In the genomic region with DNA sequence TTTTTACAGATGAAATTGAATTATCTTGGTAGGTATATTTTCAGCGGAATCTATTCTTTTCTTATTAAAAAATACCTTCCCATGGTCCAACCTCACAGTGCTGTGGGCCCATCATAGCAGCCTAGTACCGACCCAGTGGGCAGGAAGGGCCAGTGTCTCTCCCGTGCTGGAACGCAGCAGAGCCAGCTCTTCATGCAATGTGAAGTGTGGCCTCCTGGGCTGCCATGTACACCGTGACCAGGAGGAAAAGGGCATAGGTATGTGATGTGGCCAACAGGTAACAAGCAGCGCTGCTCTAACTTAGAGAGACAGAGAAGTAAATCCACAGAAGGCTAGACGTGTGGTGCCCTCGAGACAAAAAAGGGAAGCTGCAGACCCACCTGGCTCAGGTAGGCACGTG, we compare ENCODE assay signal across 3 cellular contexts.
TF ChIP-seq lines count a peak whose summit lies in the region.

No MANE protein-coding gene starts in this region.

TF ChIP-seq in IMR-90, 13 proteins besides CTCF, POLR2A, EP300 and RAD21:
- TF ChIP-seq, protein P1, sequence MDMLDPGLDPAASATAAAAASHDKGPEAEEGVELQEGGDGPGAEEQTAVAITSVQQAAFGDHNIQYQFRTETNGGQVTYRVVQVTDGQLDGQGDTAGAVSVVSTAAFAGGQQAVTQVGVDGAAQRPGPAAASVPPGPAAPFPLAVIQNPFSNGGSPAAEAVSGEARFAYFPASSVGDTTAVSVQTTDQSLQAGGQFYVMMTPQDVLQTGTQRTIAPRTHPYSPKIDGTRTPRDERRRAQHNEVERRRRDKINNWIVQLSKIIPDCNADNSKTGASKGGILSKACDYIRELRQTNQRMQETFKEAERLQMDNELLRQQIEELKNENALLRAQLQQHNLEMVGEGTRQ (IDR thresholded peaks at IDR 0.05; ENCODE audit: low read depth, low read length) = no peak
- TF ChIP-seq CEBPB (IDR thresholded peaks at IDR 0.05; ENCODE audit: low read depth, low read length) = no peak
- TF ChIP-seq MAZ (IDR thresholded peaks at IDR 0.05; ENCODE audit: borderline replicate concordance, low read depth, low read length) = no peak
- TF ChIP-seq CHD1 (IDR thresholded peaks at IDR 0.05; ENCODE audit: low read depth, low read length) = no peak
- TF ChIP-seq MAFK (IDR thresholded peaks at IDR 0.05; ENCODE audit: low read depth, low read length) = no peak
- no peak for TF ChIP-seq RFX5 (IDR thresholded peaks at IDR 0.05; ENCODE audit: low read depth, low read length)
- TF ChIP-seq NFE2L2 (IDR thresholded peaks at IDR 0.05; ENCODE audit: low read depth, low read length) = no peak
- TF ChIP-seq RCOR1 (IDR thresholded peaks at IDR 0.05; ENCODE audit: insufficient replicate concordance, low read length) = no peak
- no peak for TF ChIP-seq FOS (IDR thresholded peaks at IDR 0.05; ENCODE audit: low read depth, low read length)
- TF ChIP-seq MXI1 (IDR thresholded peaks at IDR 0.05; ENCODE audit: borderline replicate concordance, low read depth, low read length) = no peak
- TF ChIP-seq BHLHE40 (IDR thresholded peaks at IDR 0.05; ENCODE audit: low read depth, low read length) = no peak
- no peak for TF ChIP-seq SMC3 (IDR thresholded peaks at IDR 0.05; ENCODE audit: low read depth, low read length)
- TF ChIP-seq, protein P2, sequence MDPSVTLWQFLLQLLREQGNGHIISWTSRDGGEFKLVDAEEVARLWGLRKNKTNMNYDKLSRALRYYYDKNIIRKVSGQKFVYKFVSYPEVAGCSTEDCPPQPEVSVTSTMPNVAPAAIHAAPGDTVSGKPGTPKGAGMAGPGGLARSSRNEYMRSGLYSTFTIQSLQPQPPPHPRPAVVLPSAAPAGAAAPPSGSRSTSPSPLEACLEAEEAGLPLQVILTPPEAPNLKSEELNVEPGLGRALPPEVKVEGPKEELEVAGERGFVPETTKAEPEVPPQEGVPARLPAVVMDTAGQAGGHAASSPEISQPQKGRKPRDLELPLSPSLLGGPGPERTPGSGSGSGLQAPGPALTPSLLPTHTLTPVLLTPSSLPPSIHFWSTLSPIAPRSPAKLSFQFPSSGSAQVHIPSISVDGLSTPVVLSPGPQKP (IDR thresholded peaks at IDR 0.05; ENCODE audit: borderline replicate concordance, low read depth, low read length) = no peak

TF ChIP-seq in H1, 55 proteins besides CTCF, POLR2A, EP300 and RAD21:
- TF ChIP-seq TAF1 (IDR thresholded peaks at IDR 0.05; ENCODE audit: low read depth, low read length) = no peak
- no peak for TF ChIP-seq TBP (IDR thresholded peaks at IDR 0.05; ENCODE audit: low read depth, low read length)
- TF ChIP-seq POU5F1 (IDR thresholded peaks at IDR 0.05; ENCODE audit: low read depth, low read length) = no peak
- no peak for TF ChIP-seq BRCA1 (IDR thresholded peaks at IDR 0.05; ENCODE audit: low read depth, low read length)
- no peak for TF ChIP-seq SP4 (IDR thresholded peaks at IDR 0.05; ENCODE audit: low read length)
- TF ChIP-seq POLR2AphosphoS5 (IDR thresholded peaks at IDR 0.05; ENCODE audit: low read depth, low read length) = no peak
- no peak for TF ChIP-seq CREB1 (IDR thresholded peaks at IDR 0.05)
- no peak for TF ChIP-seq SP1 (IDR thresholded peaks at IDR 0.05; ENCODE audit: low read depth, low read length)

TF ChIP-seq in GM12891, 5 proteins besides CTCF, POLR2A, EP300 and RAD21:
- no peak for TF ChIP-seq POU2F2 (IDR thresholded peaks at IDR 0.05; ENCODE audit: low read depth, low read length)
- TF ChIP-seq SPI1 (IDR thresholded peaks at IDR 0.05; ENCODE audit: low read depth, low read length) = no peak
- no peak for TF ChIP-seq PAX5 (IDR thresholded peaks at IDR 0.05; ENCODE audit: insufficient read depth, low read length, severe bottlenecking)
- TF ChIP-seq POLR2AphosphoS5 (IDR thresholded peaks at IDR 0.05; ENCODE audit: low read depth, low read length) = no peak
- TF ChIP-seq TAF1 (IDR thresholded peaks at IDR 0.05; ENCODE audit: low read depth, low read length) = no peak
